In the genomic region with DNA sequence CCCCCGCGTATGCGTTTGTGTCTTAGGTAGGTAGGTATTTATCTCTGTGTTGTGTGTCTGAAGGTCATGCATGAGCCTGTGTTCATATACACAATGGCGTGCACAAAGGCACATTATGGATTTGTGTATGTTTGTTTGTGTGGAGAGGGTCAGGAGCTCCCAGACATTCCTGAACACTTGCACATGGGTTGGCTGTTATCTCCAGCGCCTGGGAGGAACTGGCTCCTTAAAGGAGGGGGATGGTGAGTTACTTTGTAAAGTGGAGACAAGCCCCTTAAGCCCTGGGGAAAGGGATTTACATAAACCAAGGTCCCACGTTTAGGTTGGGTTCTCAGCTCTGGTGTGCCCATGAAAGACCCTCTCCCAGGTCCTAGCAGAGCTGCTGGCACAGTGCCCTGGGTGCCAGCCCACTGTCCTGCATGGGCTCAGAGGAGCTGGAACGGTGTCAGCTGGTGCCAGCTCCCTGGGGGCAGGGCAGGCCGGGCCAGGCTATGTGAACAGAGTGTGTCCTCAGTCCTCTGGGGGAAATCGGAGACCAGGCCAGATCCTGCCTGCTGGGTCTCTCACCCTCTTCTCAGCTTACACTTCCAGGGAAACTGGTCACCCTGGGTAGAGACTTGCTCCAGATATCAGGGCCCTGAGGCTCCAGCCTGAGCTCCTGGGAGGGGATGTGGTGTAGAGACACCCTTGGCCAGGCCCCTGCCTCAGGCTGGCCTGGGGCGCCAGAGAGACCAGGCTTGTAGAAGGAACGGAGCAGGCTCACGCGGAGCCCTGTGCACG, we compare ENCODE assay signal across 10 cellular contexts. TPM values are rescaled to one million over a fixed set of nuclear protein-coding genes. Genes with fewer than 3 reads are reported as not detected.
A peak's percentile ranks its signal among the peaks of the same experiment; 100 is the strongest.
DNase-seq lines count a peak whose midpoint lies in the region; ATAC-seq, FAIRE-seq and TF ChIP-seq lines count a peak whose summit lies in the region.
"Had no signal": no experiment of that assay in that cellular context is flagged by ENCODE, and none has a peak within 500 bp of the region (broad histone marks: within the 10 kb centered on the region; RNA-seq: fewer than 3 reads in every experiment).

No MANE protein-coding gene starts in this region.

- DNase-seq in HAP-1 (ENCODE audit: low spot score in 2 of 2), result peak; percentile 58 to 65
- no peak for DNase-seq in K562 (ENCODE audit: extremely low read depth in 1 of 4, low spot score in 3 of 4)
- peak; percentile 60 for DNase-seq in iPS-NIHi7 (ENCODE audit: extremely low spot score)
- peak; percentile 52 for DNase-seq in smooth muscle cell (lab: John Stamatoyannopoulos, UW; ENCODE audit: unreplicated experiment)
- no peak for DNase-seq in effector memory CD4-positive, alpha-beta T cell
- DNase-seq in kidney tubule cell (ENCODE audit: low spot score), result no peak
- DNase-seq in SK-N-DZ (ENCODE audit: low spot score), result no peak

- TF ChIP-seq POLR2A in K562 (conservative IDR thresholded peaks at IDR 0.05), result no peak

- BruUV-seq in K562 (replicated peaks; lab: Mats Ljungman, UMichigan), result no TSS peak

- POLR2A ChIA-PET in K562 (lab: Yijun Ruan, JAX), result interaction anchor here (0.5 to 3.2 kb wide), 3 partner anchors 12 to 635 kb away, joined by 3 to 10 read pairs (median 3); a partner anchor contains a TSS

- peak; percentile 32 for FAIRE-seq in K562 (lab: Jason Lieb, UNC)

- CTCF ChIA-PET in K562 (lab: Yijun Ruan, JAX; ENCODE audit: low intra/inter-chr PET ratio), result no interaction called here

- TF ChIP-seq EP300 in K562 (IDR thresholded peaks at IDR 0.05; ENCODE audit: low read length), result no peak

- H3F3A ChIP-seq in smooth muscle cell (ENCODE audit: low read depth), result peaks cover 22% of the 10 kb centered on the region

- H3K27ac ChIP-seq in K562 (ENCODE audit: extremely low read depth, low read depth, low read length), result no peak overlapping the region
- H3K27ac ChIP-seq in smooth muscle cell (ENCODE audit: low read depth), result peak overlapping the region; percentile 98
- H3K27ac ChIP-seq in effector memory CD4-positive, alpha-beta T cell (ENCODE audit: insufficient read depth, low read length, poor library complexity, severe bottlenecking), result no peak overlapping the region

- H3K27me3 ChIP-seq in HAP-1 (ENCODE audit: low read depth), result no peaks in the 10 kb centered on the region
- H3K27me3 ChIP-seq in K562 (ENCODE audit: control insufficient read depth in 2 of 2, insufficient read depth in 2 of 2, low read length in 2 of 2), result no peaks in the 10 kb centered on the region
- no peaks in the 10 kb centered on the region for H3K27me3 ChIP-seq in smooth muscle cell (ENCODE audit: low read depth)
- H3K27me3 ChIP-seq in effector memory CD4-positive, alpha-beta T cell (replicated peaks; ENCODE audit: control insufficient read depth, insufficient read depth, low read length, poor library complexity, severe bottlenecking), result no peaks in the 10 kb centered on the region

- peaks cover 8% of the 10 kb centered on the region for H3K4me1 ChIP-seq in HAP-1
- peaks cover 10 to 57% of the 10 kb centered on the region in 2 experiments; a peak in 4 of 5 replicates for H3K4me1 ChIP-seq in K562 (replicated peaks in 1 of 2; ENCODE audit: control insufficient read depth in 2 of 2, insufficient read depth in 2 of 2, low read length in 2 of 2)
- peaks cover 28% of the 10 kb centered on the region for H3K4me1 ChIP-seq in smooth muscle cell (ENCODE audit: low read depth)
- H3K4me1 ChIP-seq in effector memory CD4-positive, alpha-beta T cell (ENCODE audit: control insufficient read depth, insufficient read depth, low read length, poor library complexity, severe bottlenecking), result no peaks in the 10 kb centered on the region

- H3K4me2 ChIP-seq in K562 (ENCODE audit: insufficient read depth, low read length), result no peak overlapping the region
- H3K4me2 ChIP-seq in smooth muscle cell, result peak overlapping the region; percentile 71

- no peak overlapping the region for H3K4me3 ChIP-seq in HAP-1
- H3K4me3 ChIP-seq in K562, result no peak overlapping the region
- no peak overlapping the region for H3K4me3 ChIP-seq in smooth muscle cell
- H3K4me3 ChIP-seq in effector memory CD4-positive, alpha-beta T cell (ENCODE audit: insufficient read depth, low read depth, low read length, poor library complexity, severe bottlenecking), result no peak overlapping the region

- H3K36me3 ChIP-seq in HAP-1 (replicated peaks) (no peaks in the 10 kb centered on the region), K562 (ENCODE audit: control insufficient read depth, insufficient read depth, low read length) (no peaks in the 10 kb centered on the region), smooth muscle cell (ENCODE audit: low read depth) (no peaks in the 10 kb centered on the region)
- H3K36me3 ChIP-seq in effector memory CD4-positive, alpha-beta T cell (ENCODE audit: control insufficient read depth, insufficient read depth, low read length), result no peaks in the 10 kb centered on the region

- no peaks in the 10 kb centered on the region for H3K9me3 ChIP-seq in HAP-1
- no peaks in the 10 kb centered on the region for H3K9me3 ChIP-seq in K562 (replicated peaks; ENCODE audit: control insufficient read depth, insufficient read depth, low read depth, low read length)
- H3K9me3 ChIP-seq in smooth muscle cell (replicated peaks; ENCODE audit: low read depth), result no peaks in the 10 kb centered on the region
- H3K9me3 ChIP-seq in effector memory CD4-positive, alpha-beta T cell (ENCODE audit: control insufficient read depth, low read length), result no peaks in the 10 kb centered on the region

- intact Hi-C loops in K562 (cut with micrococcal nuclease), result no loop called here

- ATAC-seq in K562 (peak; percentile 24), GM18909 (IDR thresholded peaks at IDR 0.05; ENCODE audit: poor library complexity, unreplicated experiment) (no peak)
- ATAC-seq: activated naive CD4-positive, alpha-beta T cell treated with anti-CD3 and anti-CD28 coated beads, Interleukin-2, amount 50 U/mL, for 72 hours; natural killer cell treated with Interleukin-12 subunit alpha and Interleukin-12 subunit beta and Interleukin-15 and Interleukin-18, amount 100 ng/mL, for 72 hours had no signal

- H4K20me1 ChIP-seq in K562 (replicated peaks; ENCODE audit: control insufficient read depth, insufficient read depth, low read length) (peaks cover 3% of the 10 kb centered on the region; the same call in 1 of the 2 replicates), smooth muscle cell (ENCODE audit: low read depth) (no peaks in the 10 kb centered on the region)

- no peak overlapping the region for H2AFZ ChIP-seq in K562 (ENCODE audit: low read depth, low read length)
- no peak overlapping the region for H2AFZ ChIP-seq in smooth muscle cell (ENCODE audit: low read depth)

- TF ChIP-seq RAD21 in K562 (CRISPR knock-in tag; conservative IDR thresholded peaks at IDR 0.05 in 1 of 2, IDR thresholded peaks at IDR 0.05 in 1 of 2), result no peak

- 50% methylated on average over 14 of the region's 14 CpGs for WGBS in K562 (ENCODE audit: insufficient coverage, low coverage, missing lambda C conversion rate)
- 17% methylated on average over 14 of the region's 14 CpGs for WGBS in smooth muscle cell (ENCODE audit: low lambda C conversion rate)

- H3K9ac ChIP-seq in K562 (ENCODE audit: insufficient read depth in 1 of 2, low read depth in 2 of 2, low read length in 2 of 2) (peak overlapping the region in 1 of 2 experiments; percentile 89; a peak in 2 of 4 replicates), smooth muscle cell (ENCODE audit: low read depth) (peak overlapping the region; percentile 83)

- H3K79me2 ChIP-seq in K562 (ENCODE audit: control insufficient read depth, insufficient read depth, low read length), result no peaks in the 10 kb centered on the region
- no peaks in the 10 kb centered on the region for H3K79me2 ChIP-seq in smooth muscle cell (ENCODE audit: low read depth)

- H3K9me1 ChIP-seq in K562 (ENCODE audit: control insufficient read depth, insufficient read depth, low read length), result peaks cover 3% of the 10 kb centered on the region

- TF ChIP-seq CTCF in K562 (IDR thresholded peaks at IDR 0.05 in 2 of 3, conservative IDR thresholded peaks at IDR 0.05 in 1 of 3; ENCODE audit: insufficient read depth in 2 of 3, low read depth in 1 of 3, low read length in 3 of 3) (no peak), smooth muscle cell (IDR thresholded peaks at IDR 0.05; ENCODE audit: borderline replicate concordance, insufficient read depth, poor library complexity, severe bottlenecking) (no peak)

- in situ Hi-C loops in HAP-1 (cut with MboI; ENCODE audit: low sequenced_read_pairs), result no loop called here
- in situ Hi-C loops in K562 (cut with MboI), result loop anchor here (10.0 kb wide), 1 partner anchor 648 kb away; a partner anchor contains a TSS

RNA-seq across cellular contexts. Expression of a gene that starts 25.1 kb away (rescaled TPM):
- 12.7 and 30.2 TPM in 2 replicates for total RNA-seq in K562 (2011; cell fraction: chromatin; rRNA removed; ENCODE audit: low replicate concordance)
- 20.0 and 22.7 TPM in 2 replicates for total RNA-seq in K562 (2011; cell fraction: nucleolus; rRNA removed)
- 17.2 and 19.9 TPM in 2 replicates for total RNA-seq in K562 (2011; cell fraction: nucleoplasm; rRNA removed)
- 10.0 and 13.0 TPM in 2 replicates for total RNA-seq in K562 (2014; rRNA removed)
- total RNA-seq in K562 (2014; rRNA removed; fragmentation: Illumina TruSeq; extraction: Trizol), result 4.3 and 4.7 TPM in 2 replicates
- 8.3 and 8.8 TPM in 2 replicates for total RNA-seq in K562 (2015; rRNA removed; fragmentation: Illumina TruSeq; extraction: Trizol)
- 14.1 and 14.8 TPM in 2 replicates for total RNA-seq in K562 (2021)
- 7.9 and 8.2 TPM in 2 replicates for polyA plus RNA-seq in K562 (2011; rRNA removed)
- polyA plus RNA-seq in K562 (2011; cell fraction: cytosol; rRNA removed), result 9.2 and 11.6 TPM in 2 replicates
- polyA plus RNA-seq in K562 (2011; cell fraction: nucleus; rRNA removed), result 16.8 and 25.3 TPM in 2 replicates
- 11.0 and 16.8 TPM in 2 replicates for polyA plus RNA-seq in K562 (2012)
- polyA plus RNA-seq in K562 (2014; fragmentation: Illumina TruSeq; extraction: Trizol), result 10.1 TPM in 2 replicates
- 1 to 10 TPM; 1.4 to 1.8 TPM for polyA plus RNA-seq in K562 (2014; fragmentation: Nextera tagmentation; extraction: Ambion mirVana)
- polyA plus RNA-seq in K562 (2014; rRNA removed), result 7.5 and 8.3 TPM in 2 replicates
- polyA minus RNA-seq in K562 (2011; rRNA and poly(A)+ RNA removed), result 10.9 and 12.8 TPM in 2 replicates
- 11.5 and 12.8 TPM in 2 replicates for polyA minus RNA-seq in K562 (2011; cell fraction: cytosol; rRNA and poly(A)+ RNA removed)
- 10.5 and 12.7 TPM in 2 replicates for polyA minus RNA-seq in K562 (2011; cell fraction: nucleus; rRNA and poly(A)+ RNA removed)
- 9.7 and 13.6 TPM in 2 replicates for total RNA-seq in smooth muscle cell
- 14.2 and 19.2 TPM in 2 replicates for polyA plus RNA-seq in smooth muscle cell
- 3.5 and 4.2 TPM in 2 replicates for polyA plus RNA-seq in SK-N-DZ (2014; cell fraction: cytosol; rRNA removed)
- polyA plus RNA-seq in SK-N-DZ (2014; cell fraction: nucleus; rRNA removed), result 7.1 and 10.5 TPM in 2 replicates

RNA-seq across cellular contexts. Expression of a gene that starts 32.8 kb away (rescaled TPM):
- 30.2 and 42.6 TPM in 2 replicates for total RNA-seq in K562 (2011; cell fraction: chromatin; rRNA removed; ENCODE audit: low replicate concordance)
- 67.6 and 76.2 TPM in 2 replicates for total RNA-seq in K562 (2011; cell fraction: nucleolus; rRNA removed)
- total RNA-seq in K562 (2011; cell fraction: nucleoplasm; rRNA removed), result 56.2 and 65.3 TPM in 2 replicates
- total RNA-seq in K562 (2014; rRNA removed) (140 and 159 TPM in 2 replicates), K562 (2014; rRNA removed; fragmentation: Illumina TruSeq; extraction: Trizol) (74.4 and 74.6 TPM in 2 replicates), K562 (2015; rRNA removed; fragmentation: Illumina TruSeq; extraction: Trizol) (87.6 and 93.6 TPM in 2 replicates), K562 (2021) (113 and 124 TPM in 2 replicates), smooth muscle cell (54.1 and 55.6 TPM in 2 replicates)
- polyA plus RNA-seq in K562 (2011; rRNA removed) (58.5 and 68.3 TPM in 2 replicates), K562 (2014; fragmentation: Illumina TruSeq; extraction: Trizol) (44.5 and 47.1 TPM in 2 replicates), K562 (2014; fragmentation: Nextera tagmentation; extraction: Ambion mirVana) (10 to 100 TPM; 14.5 to 15.5 TPM), K562 (2014; rRNA removed) (160 and 161 TPM in 2 replicates), smooth muscle cell (56.7 and 57.5 TPM in 2 replicates)
- 92.2 and 249 TPM in 2 replicates for polyA plus RNA-seq in K562 (2011; cell fraction: cytosol; rRNA removed)
- 55.6 and 61.8 TPM in 2 replicates for polyA plus RNA-seq in K562 (2011; cell fraction: nucleus; rRNA removed)
- 84.1 and 118 TPM in 2 replicates for polyA plus RNA-seq in K562 (2012)
- 15.4 and 19.4 TPM in 2 replicates for polyA minus RNA-seq in K562 (2011; rRNA and poly(A)+ RNA removed)
- 32.6 and 34.2 TPM in 2 replicates for polyA minus RNA-seq in K562 (2011; cell fraction: cytosol; rRNA and poly(A)+ RNA removed)
- polyA minus RNA-seq in K562 (2011; cell fraction: nucleus; rRNA and poly(A)+ RNA removed), result 26.5 and 42.5 TPM in 2 replicates
- polyA plus RNA-seq in SK-N-DZ (2014; cell fraction: cytosol; rRNA removed), result 206 and 226 TPM in 2 replicates
- polyA plus RNA-seq in SK-N-DZ (2014; cell fraction: nucleus; rRNA removed), result 135 and 163 TPM in 2 replicates

RNA-seq across cellular contexts. Expression of a gene that starts 39.8 kb away (rescaled TPM):
- total RNA-seq in K562 (2011; cell fraction: chromatin; rRNA removed; ENCODE audit: low replicate concordance), result 0.07 and 1.1 TPM in 2 replicates
- 0.39 and 1.2 TPM in 2 replicates for total RNA-seq in K562 (2011; cell fraction: nucleolus; rRNA removed)
- total RNA-seq in K562 (2011; cell fraction: nucleoplasm; rRNA removed), result 0.22 and 0.23 TPM in 2 replicates
- total RNA-seq in K562 (2014; rRNA removed) (0.08 TPM in 1 of 2 replicates, not detected in the other), K562 (2014; rRNA removed; fragmentation: Illumina TruSeq; extraction: Trizol) (not detected in 2 replicates), K562 (2015; rRNA removed; fragmentation: Illumina TruSeq; extraction: Trizol) (under 0.01 TPM in 1 of 2 replicates, not detected in the other), K562 (2021) (0.07 TPM in 2 replicates), smooth muscle cell (31.1 and 35.3 TPM in 2 replicates)
- polyA plus RNA-seq in K562 (2011; rRNA removed) (0.04 and 0.08 TPM in 2 replicates), K562 (2014; fragmentation: Illumina TruSeq; extraction: Trizol) (0.01 and 0.03 TPM in 2 replicates), K562 (2014; fragmentation: Nextera tagmentation; extraction: Ambion mirVana) (not detected), K562 (2014; rRNA removed) (not detected in 2 replicates), smooth muscle cell (46.6 and 54.9 TPM in 2 replicates)
- polyA plus RNA-seq in K562 (2011; cell fraction: cytosol; rRNA removed), result 0.06 and 0.16 TPM in 2 replicates
- 0.21 and 0.73 TPM in 2 replicates for polyA plus RNA-seq in K562 (2011; cell fraction: nucleus; rRNA removed)
- polyA plus RNA-seq in K562 (2012), result 0.10 and 0.32 TPM in 2 replicates
- 0.09 and 0.11 TPM in 2 replicates for polyA minus RNA-seq in K562 (2011; rRNA and poly(A)+ RNA removed)
- polyA minus RNA-seq in K562 (2011; cell fraction: cytosol; rRNA and poly(A)+ RNA removed), result 0.29 and 0.73 TPM in 2 replicates
- 0.33 and 0.40 TPM in 2 replicates for polyA minus RNA-seq in K562 (2011; cell fraction: nucleus; rRNA and poly(A)+ RNA removed)
- 2.3 and 2.6 TPM in 2 replicates for polyA plus RNA-seq in SK-N-DZ (2014; cell fraction: cytosol; rRNA removed)
- 1.7 and 2.3 TPM in 2 replicates for polyA plus RNA-seq in SK-N-DZ (2014; cell fraction: nucleus; rRNA removed)
- total RNA-seq: activated naive CD4-positive, alpha-beta T cell treated with anti-CD3 and anti-CD28 coated beads, Interleukin-2, amount 50 U/mL, for 72 hours; natural killer cell treated with Interleukin-12 subunit alpha and Interleukin-12 subunit beta and Interleukin-15 and Interleukin-18, amount 100 ng/mL, for 72 hours had no signal

RNA-seq across cellular contexts. Expression of a gene that starts 47.3 kb away (rescaled TPM):
- 34.5 and 36.5 TPM in 2 replicates for total RNA-seq in K562 (2011; cell fraction: chromatin; rRNA removed; ENCODE audit: low replicate concordance)
- total RNA-seq in K562 (2011; cell fraction: nucleolus; rRNA removed), result 19.9 and 23.8 TPM in 2 replicates
- 23.1 and 26.6 TPM in 2 replicates for total RNA-seq in K562 (2011; cell fraction: nucleoplasm; rRNA removed)
- total RNA-seq in K562 (2014; rRNA removed) (32.2 and 33.0 TPM in 2 replicates), K562 (2014; rRNA removed; fragmentation: Illumina TruSeq; extraction: Trizol) (39.5 and 41.6 TPM in 2 replicates), K562 (2015; rRNA removed; fragmentation: Illumina TruSeq; extraction: Trizol) (36.9 and 40.0 TPM in 2 replicates), K562 (2021) (36.6 and 38.3 TPM in 2 replicates), smooth muscle cell (15.2 and 20.7 TPM in 2 replicates)
- polyA plus RNA-seq in K562 (2011; rRNA removed) (29.7 and 38.4 TPM in 2 replicates), K562 (2014; fragmentation: Illumina TruSeq; extraction: Trizol) (40.9 and 45.0 TPM in 2 replicates), K562 (2014; fragmentation: Nextera tagmentation; extraction: Ambion mirVana) (10 to 100 TPM; 69.3 to 78.3 TPM), K562 (2014; rRNA removed) (38.0 and 42.5 TPM in 2 replicates), smooth muscle cell (24.0 and 26.7 TPM in 2 replicates)
- polyA plus RNA-seq in K562 (2011; cell fraction: cytosol; rRNA removed), result 17.4 and 23.6 TPM in 2 replicates
- polyA plus RNA-seq in K562 (2011; cell fraction: nucleus; rRNA removed), result 17.4 and 19.5 TPM in 2 replicates
- polyA plus RNA-seq in K562 (2012), result 29.0 and 35.1 TPM in 2 replicates
- polyA minus RNA-seq in K562 (2011; rRNA and poly(A)+ RNA removed), result 35.1 and 36.0 TPM in 2 replicates
- polyA minus RNA-seq in K562 (2011; cell fraction: cytosol; rRNA and poly(A)+ RNA removed), result 16.3 and 20.6 TPM in 2 replicates
- 10.6 and 18.4 TPM in 2 replicates for polyA minus RNA-seq in K562 (2011; cell fraction: nucleus; rRNA and poly(A)+ RNA removed)
- 24.8 and 29.2 TPM in 2 replicates for polyA plus RNA-seq in SK-N-DZ (2014; cell fraction: cytosol; rRNA removed)
- polyA plus RNA-seq in SK-N-DZ (2014; cell fraction: nucleus; rRNA removed), result 13.8 and 15.6 TPM in 2 replicates

Comparison
In these comparisons a context has a peak if more than half of its experiments do, and no peak if none do; other contexts are left out.
1. DNase-seq: peak in HAP-1 (2 of 2), iPS-NIHi7 (single experiment) and smooth muscle cell (single experiment); none in K562 (0 of 4), effector memory CD4-positive, alpha-beta T cell (0 of 3), kidney tubule cell (single experiment) and SK-N-DZ (single experiment).
2. RNA of a gene that starts 39.8 kb away (total RNA-seq): 31.1 to 35.3 TPM in smooth muscle cell; under 0.01 to 1.2 TPM in K562; every median in the first group is over 10 times any median in the second.